22 cellular contexts compared by ENCODE assay signal in genomic region chr17:76293106-76293505, GRCh38.
"Had no signal": no experiment of that assay in that cellular context is flagged by ENCODE, and none has a peak within 500 bp of the region (broad histone marks: within the 10 kb centered on the region; RNA-seq: fewer than 3 reads in every experiment).

No MANE protein-coding gene starts in this region.

- FAIRE-seq: endometrium had no signal

- H2AFZ ChIP-seq: parathyroid adenoma had no signal

- H3K4me3 Mint-ChIP-seq: central memory CD8-positive, alpha-beta T cell; effector memory CD8-positive, alpha-beta T cell; memory B cell; natural killer cell; stimulated activated memory B cell treated with anti-CD40 and anti-IgM and Interleukin-4, amounts not matched to agents 10 μg/mL and 1 μg/mL and 100 μg/mL, for 72 hours; type B pancreatic cell had no signal

- H3K79me2 ChIP-seq: parathyroid adenoma had no signal

- DNase-seq: cortex of kidney; effector memory CD8-positive, alpha-beta T cell; erythroblast; esophagus squamous epithelium; foreskin melanocyte; glutamatergic neuron; left colon; natural killer cell; stimulated activated CD4-positive, alpha-beta T cell treated with anti-CD3 and anti-CD28 coated beads, Interleukin-4, amount 100 ng/mL, for 4 hours; stimulated activated naive CD8-positive, alpha-beta T cell treated with anti-CD3 and anti-CD28 coated beads, Interleukin-15, Interleukin-2, amounts not matched to agents 100 U/mL and 50 U/mL, for 24 hours; testis; tibial artery had no signal

- H3K27me3 Mint-ChIP-seq: central memory CD8-positive, alpha-beta T cell; effector memory CD8-positive, alpha-beta T cell; memory B cell; progenitor cell of endocrine pancreas; stimulated activated memory B cell treated with anti-CD40 and anti-IgM and Interleukin-4, amounts not matched to agents 10 μg/mL and 1 μg/mL and 100 μg/mL, for 72 hours; type B pancreatic cell had no signal

- H3K4me3 ChIP-seq: esophagus squamous epithelium, lung, skin epidermis, spleen, testis, tibial artery had no signal

- H3K27ac Mint-ChIP-seq: effector memory CD8-positive, alpha-beta T cell; memory B cell; natural killer cell; progenitor cell of endocrine pancreas; stimulated activated memory B cell treated with anti-CD40 and anti-IgM and Interleukin-4, amounts not matched to agents 10 μg/mL and 1 μg/mL and 100 μg/mL, for 72 hours; type B pancreatic cell had no signal

- H3K27ac ChIP-seq: esophagus squamous epithelium, parathyroid adenoma, skin epidermis, spleen, testis, tibial artery had no signal

- H3K9me3 Mint-ChIP-seq: central memory CD8-positive, alpha-beta T cell; effector memory CD8-positive, alpha-beta T cell; memory B cell; natural killer cell; stimulated activated memory B cell treated with anti-CD40 and anti-IgM and Interleukin-4, amounts not matched to agents 10 μg/mL and 1 μg/mL and 100 μg/mL, for 72 hours; type B pancreatic cell had no signal

- H3K36me3 Mint-ChIP-seq: memory B cell; natural killer cell; stimulated activated memory B cell treated with anti-CD40 and anti-IgM and Interleukin-4, amounts not matched to agents 10 μg/mL and 1 μg/mL and 100 μg/mL, for 72 hours; type B pancreatic cell had no signal

- H3K9ac ChIP-seq: parathyroid adenoma had no signal

- H3K9me3 ChIP-seq: esophagus squamous epithelium, spleen, testis, tibial artery had no signal

- H3K27me3 ChIP-seq: esophagus squamous epithelium, spleen, testis, tibial artery had no signal

- H3K4me1 Mint-ChIP-seq: central memory CD8-positive, alpha-beta T cell; memory B cell; natural killer cell; stimulated activated memory B cell treated with anti-CD40 and anti-IgM and Interleukin-4, amounts not matched to agents 10 μg/mL and 1 μg/mL and 100 μg/mL, for 72 hours had no signal

- ATAC-seq: effector memory CD8-positive, alpha-beta T cell; left colon; natural killer cell; stimulated activated memory B cell treated with anti-CD40 and anti-IgM and Interleukin-4, amounts not matched to agents 10 μg/mL and 1 μg/mL and 100 μg/mL, for 72 hours; stimulated activated naive CD8-positive, alpha-beta T cell treated with anti-CD3 and anti-CD28 coated beads, Interleukin-15, Interleukin-2, amounts not matched to agents 100 U/mL and 50 U/mL, for 24 hours had no signal

- H3K4me1 ChIP-seq: esophagus squamous epithelium, parathyroid adenoma, spleen, tibial artery had no signal
